Comparison of ENCODE assay signal across 2 cellular contexts in the genomic region with DNA sequence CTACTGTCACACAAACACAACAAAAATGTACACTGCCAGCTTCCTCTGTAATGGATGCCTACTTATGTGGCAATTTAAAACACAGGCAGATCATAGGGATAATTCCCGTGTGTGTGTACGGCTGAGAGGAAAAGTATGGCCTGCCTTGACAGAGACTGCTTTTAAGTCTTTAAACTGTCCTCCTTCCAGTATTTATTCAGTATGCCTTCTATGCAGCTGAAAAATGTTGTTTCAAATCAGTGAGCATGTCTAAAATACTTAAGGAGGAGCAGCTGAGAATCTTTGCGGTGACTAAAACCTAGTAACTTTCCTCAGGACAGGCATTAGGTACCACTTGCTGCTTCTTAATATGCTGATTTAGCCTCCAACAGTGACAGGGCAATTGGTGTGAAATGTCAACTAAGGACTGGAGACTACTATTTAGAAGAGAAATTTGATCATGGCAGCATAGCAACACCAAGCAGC.
TF ChIP-seq lines count a peak whose summit lies in the region.

No MANE protein-coding gene starts in this region.

TF ChIP-seq in H1, 55 proteins besides CTCF, POLR2A, EP300 and RAD21 (continued from another document):
- TF ChIP-seq MAFK (IDR thresholded peaks at IDR 0.05; ENCODE audit: low read depth, low read length) (0 out of 2 replicates have a peak, but pooled peaks have one; percentile 36), RNF2 (IDR thresholded peaks at IDR 0.05; ENCODE audit: borderline replicate concordance, low read depth, low read length, missing control alignments, poor library complexity, severe bottlenecking) (no peak), SRF (IDR thresholded peaks at IDR 0.05; ENCODE audit: low read depth, low read length) (no peak), NANOG (IDR thresholded peaks at IDR 0.05; ENCODE audit: insufficient read depth, low read depth, low read length, poor library complexity, severe bottlenecking) (no peak), RBBP5 (IDR thresholded peaks at IDR 0.05; ENCODE audit: borderline replicate concordance, low read depth, low read length) (no peak), POU5F1 (IDR thresholded peaks at IDR 0.05; ENCODE audit: low read depth, low read length) (no peak), CREB1 (IDR thresholded peaks at IDR 0.05) (no peak), CBX8 (IDR thresholded peaks at IDR 0.05; ENCODE audit: borderline replicate concordance, low read depth, low read length) (no peak), SIX5 (IDR thresholded peaks at IDR 0.05; ENCODE audit: low read depth, low read length) (no peak), SIRT6 (IDR thresholded peaks at IDR 0.05; ENCODE audit: low read length) (no peak), BACH1 (IDR thresholded peaks at IDR 0.05; ENCODE audit: low read length) (0 out of 2 replicates have a peak, but pooled peaks have one; percentile 24)
- TF ChIP-seq, protein P1, sequence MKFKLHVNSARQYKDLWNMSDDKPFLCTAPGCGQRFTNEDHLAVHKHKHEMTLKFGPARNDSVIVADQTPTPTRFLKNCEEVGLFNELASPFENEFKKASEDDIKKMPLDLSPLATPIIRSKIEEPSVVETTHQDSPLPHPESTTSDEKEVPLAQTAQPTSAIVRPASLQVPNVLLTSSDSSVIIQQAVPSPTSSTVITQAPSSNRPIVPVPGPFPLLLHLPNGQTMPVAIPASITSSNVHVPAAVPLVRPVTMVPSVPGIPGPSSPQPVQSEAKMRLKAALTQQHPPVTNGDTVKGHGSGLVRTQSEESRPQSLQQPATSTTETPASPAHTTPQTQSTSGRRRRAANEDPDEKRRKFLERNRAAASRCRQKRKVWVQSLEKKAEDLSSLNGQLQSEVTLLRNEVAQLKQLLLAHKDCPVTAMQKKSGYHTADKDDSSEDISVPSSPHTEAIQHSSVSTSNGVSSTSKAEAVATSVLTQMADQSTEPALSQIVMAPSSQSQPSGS (IDR thresholded peaks at IDR 0.05; ENCODE audit: low read length) = no peak
- TF ChIP-seq, protein P2, sequence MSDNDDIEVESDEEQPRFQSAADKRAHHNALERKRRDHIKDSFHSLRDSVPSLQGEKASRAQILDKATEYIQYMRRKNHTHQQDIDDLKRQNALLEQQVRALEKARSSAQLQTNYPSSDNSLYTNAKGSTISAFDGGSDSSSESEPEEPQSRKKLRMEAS (IDR thresholded peaks at IDR 0.05) = no peak
TF ChIP-seq in H1: peak in this region for 2.

TF ChIP-seq in HEK293T, 16 proteins besides CTCF, POLR2A, EP300 and RAD21 (continued from another document):
- no peak for TF ChIP-seq PKNOX1 (IDR thresholded peaks at IDR 0.05)
- no peak for TF ChIP-seq ZNF384 (IDR thresholded peaks at IDR 0.05)
- no peak for TF ChIP-seq FOXM1 (IDR thresholded peaks at IDR 0.05; ENCODE audit: borderline replicate concordance)
- TF ChIP-seq FOXK2 (IDR thresholded peaks at IDR 0.05) = no peak
- no peak for TF ChIP-seq L3MBTL2 (conservative IDR thresholded peaks at IDR 0.05)
- no peak for TF ChIP-seq BHLHE40 (IDR thresholded peaks at IDR 0.05; ENCODE audit: borderline replicate concordance)
- TF ChIP-seq FOXA1 (IDR thresholded peaks at IDR 0.05) = no peak
- no peak for TF ChIP-seq NFRKB (IDR thresholded peaks at IDR 0.05)
- no peak for TF ChIP-seq SUZ12 (IDR thresholded peaks at IDR 0.05)
- no peak for TF ChIP-seq ARNT (IDR thresholded peaks at IDR 0.05)
- TF ChIP-seq CTBP1 (IDR thresholded peaks at IDR 0.05; ENCODE audit: borderline replicate concordance) = no peak
- no peak for TF ChIP-seq TARDBP (IDR thresholded peaks at IDR 0.05)
- TF ChIP-seq SP1 (IDR thresholded peaks at IDR 0.05) = no peak
- no peak for TF ChIP-seq LEF1 (IDR thresholded peaks at IDR 0.05; ENCODE audit: borderline replicate concordance)
